19 cellular contexts compared by ENCODE assay signal in the genomic region with DNA sequence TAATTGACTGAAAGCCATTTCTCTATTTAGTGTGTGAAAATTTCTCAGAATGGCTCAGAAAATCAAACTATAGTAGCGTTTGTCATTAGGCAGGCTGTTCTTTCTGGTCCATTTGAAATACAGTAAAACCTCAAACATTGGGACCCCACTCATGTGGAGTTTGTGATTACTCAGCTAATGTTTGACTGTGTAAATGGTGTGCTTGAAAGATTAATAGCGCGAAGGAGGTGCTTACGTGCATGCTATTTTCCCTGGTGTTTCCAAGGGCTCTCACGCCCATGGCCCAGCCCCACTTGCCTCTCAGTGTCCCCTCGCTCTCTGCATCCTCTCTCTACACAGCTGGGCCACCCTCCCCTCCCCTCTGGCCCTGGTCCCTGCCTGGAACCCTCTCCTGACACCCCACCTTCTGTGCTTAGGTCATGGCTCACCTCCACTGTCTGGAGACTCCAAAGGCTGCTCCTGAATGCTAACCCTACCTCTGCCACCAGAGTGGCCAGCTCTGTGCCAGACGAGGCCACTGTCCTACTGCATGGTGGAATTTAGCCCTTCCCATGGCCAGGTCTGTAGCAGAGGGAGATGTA.
"Had no signal": no experiment of that assay in that cellular context is flagged by ENCODE, and none has a peak within 500 bp of the region (broad histone marks: within the 10 kb centered on the region; RNA-seq: fewer than 3 reads in every experiment).

No MANE protein-coding gene starts in this region.

- H3K27me3 ChIP-seq: esophagus muscularis mucosa, tibial nerve, uterus had no signal

- H3K4me3 ChIP-seq: coronary artery, esophagus muscularis mucosa, skin epidermis, tibial nerve, uterus had no signal

- DNase-seq: activated CD4-positive, alpha-beta T cell treated with anti-CD3 and anti-CD28 coated beads, Interleukin-2, amount 50 U/mL, for 4 hours; activated effector memory CD4-positive, alpha-beta T cell treated with Interleukin-2 at 50 U/mL for 16 hours; activated T-cell treated with anti-CD3 and anti-CD28 coated beads for 4 hours; amygdala; hippocampal formation; mesenchymal stem cell; nucleus accumbens; stimulated activated CD4-positive, alpha-beta T cell treated with anti-CD3 and anti-CD28 coated beads, Interleukin-15, amount 100 ng/mL, for 24 hours; stimulated activated CD4-positive, alpha-beta T cell treated with anti-CD3 and anti-CD28 coated beads, Interleukin-4, amount 100 ng/mL, for 1 hour; substantia nigra; T-helper 9 cell; uterus had no signal

- H3K4me1 Mint-ChIP-seq: brain had no signal

- H3K4me1 ChIP-seq: tibial nerve, uterus had no signal

- H3K27me3 Mint-ChIP-seq: brain; central memory CD8-positive, alpha-beta T cell; natural killer cell treated with Interleukin-12 subunit alpha and Interleukin-12 subunit beta and Interleukin-15 and Interleukin-18, amount 100 ng/mL, for 72 hours had no signal

- ATAC-seq: natural killer cell treated with Interleukin-12 subunit alpha and Interleukin-12 subunit beta and Interleukin-15 and Interleukin-18, amount 100 ng/mL, for 72 hours had no signal

- H3K4me3 Mint-ChIP-seq: brain; central memory CD8-positive, alpha-beta T cell; natural killer cell treated with Interleukin-12 subunit alpha and Interleukin-12 subunit beta and Interleukin-15 and Interleukin-18, amount 100 ng/mL, for 72 hours had no signal

- H3K27ac ChIP-seq: coronary artery, esophagus muscularis mucosa, skin epidermis, tibial nerve, uterus had no signal

- H3K36me3 ChIP-seq: tibial nerve, uterus had no signal

- H3K9me3 ChIP-seq: esophagus muscularis mucosa, tibial nerve, uterus had no signal

- H3K9me3 Mint-ChIP-seq: central memory CD8-positive, alpha-beta T cell had no signal
